ENCODE assay signal across 24 cellular contexts in genomic region chr19:47750752-47751151, GRCh38. TPM values are rescaled to one million over a fixed set of nuclear protein-coding genes. Genes with fewer than 3 reads are reported as not detected.
DNase-seq lines count a peak whose midpoint lies in the region; ATAC-seq and TF ChIP-seq lines count a peak whose summit lies in the region.
"Had no signal": no experiment of that assay in that cellular context is flagged by ENCODE, and none has a peak within 500 bp of the region (broad histone marks: within the 10 kb centered on the region; RNA-seq: fewer than 3 reads in every experiment).

No MANE protein-coding gene starts in this region.

- TF ChIP-seq POLR2A in stomach (IDR thresholded peaks at IDR 0.05) = no peak

- ATAC-seq in activated T-cell treated with anti-CD3 and anti-CD28 coated beads, Interleukin-2, amount 50 U/mL, for 72 hours (replicated peaks in 1 of 2) = no peak
- no peak for ATAC-seq in T-helper 17 cell
- ATAC-seq: SK-N-SH treated with all-trans-retinoic acid at 6 μM for 48 hours had no signal

- intact Hi-C loops in stomach (cut with DNase I; ENCODE audit: low total_unique reads) = no loop called here

- no peaks in the 10 kb centered on the region for H3K27me3 Mint-ChIP-seq in activated T-cell treated with anti-CD3 and anti-CD28 coated beads, Interleukin-2, amount 50 U/mL, for 24 hours
- no peaks in the 10 kb centered on the region for H3K27me3 Mint-ChIP-seq in activated T-cell treated with anti-CD3 and anti-CD28 coated beads, Interleukin-2, amount 50 U/mL, for 72 hours (ENCODE audit: low read depth)
- H3K27me3 Mint-ChIP-seq in T-helper 17 cell = no peaks in the 10 kb centered on the region
- peaks cover 12% of the 10 kb centered on the region for H3K27me3 Mint-ChIP-seq in endothelial cell (ENCODE audit: unreplicated experiment)
- H3K27me3 Mint-ChIP-seq: CD4-positive, alpha-beta T cell had no signal

- peaks cover 85% of the 10 kb centered on the region for H3K36me3 Mint-ChIP-seq in activated T-cell treated with anti-CD3 and anti-CD28 coated beads, Interleukin-2, amount 50 U/mL, for 24 hours (ENCODE audit: low read depth)
- H3K36me3 Mint-ChIP-seq in activated T-cell treated with anti-CD3 and anti-CD28 coated beads, Interleukin-2, amount 50 U/mL, for 72 hours (ENCODE audit: insufficient read depth in 2 of 2) = peaks cover 6 to 33% of the 10 kb centered on the region in 2 donors
- H3K36me3 Mint-ChIP-seq in T-helper 17 cell (ENCODE audit: low read depth) (peaks cover 2% of the 10 kb centered on the region), endothelial cell (ENCODE audit: low read depth, unreplicated experiment) (peaks cover 25% of the 10 kb centered on the region)

- H3K4me3 Mint-ChIP-seq in activated T-cell treated with anti-CD3 and anti-CD28 coated beads, Interleukin-2, amount 50 U/mL, for 24 hours = no peak overlapping the region
- no peak overlapping the region for H3K4me3 Mint-ChIP-seq in activated T-cell treated with anti-CD3 and anti-CD28 coated beads, Interleukin-2, amount 50 U/mL, for 72 hours
- H3K4me3 Mint-ChIP-seq in T-helper 17 cell = peak overlapping the region; percentile 31
- no peak overlapping the region for H3K4me3 Mint-ChIP-seq in endothelial cell (ENCODE audit: unreplicated experiment)
- H3K4me3 Mint-ChIP-seq: CD4-positive, alpha-beta T cell had no signal

- TF ChIP-seq EP300 in stomach (IDR thresholded peaks at IDR 0.05) = no peak

- H3K9me3 ChIP-seq in T-helper 17 cell (ENCODE audit: control insufficient read depth, low read length, poor library complexity, severe bottlenecking) = no peaks in the 10 kb centered on the region
- no peaks in the 10 kb centered on the region for H3K9me3 ChIP-seq in stomach
- H3K9me3 ChIP-seq: Peyer's patch, SJCRH30 had no signal

- no peak overlapping the region for H3K4me3 ChIP-seq in H7 (ENCODE audit: insufficient read depth, low read depth, low read length)
- H3K4me3 ChIP-seq in stomach = no peak overlapping the region
- H3K4me3 ChIP-seq: Peyer's patch, SJCRH30 had no signal

- H3K27ac Mint-ChIP-seq in activated T-cell treated with anti-CD3 and anti-CD28 coated beads, Interleukin-2, amount 50 U/mL, for 24 hours = peak overlapping the region; percentile 22
- H3K27ac Mint-ChIP-seq in activated T-cell treated with anti-CD3 and anti-CD28 coated beads, Interleukin-2, amount 50 U/mL, for 72 hours = no peak overlapping the region
- H3K27ac Mint-ChIP-seq in T-helper 17 cell (no peak overlapping the region), endothelial cell (ENCODE audit: unreplicated experiment) (peak overlapping the region; percentile 18)
- H3K27ac Mint-ChIP-seq: CD4-positive, alpha-beta T cell had no signal

- H3K36me3 ChIP-seq in H7 (replicated peaks; ENCODE audit: control insufficient read depth, insufficient read depth, low read length) (peaks cover 38% of the 10 kb centered on the region), stomach (peaks cover 81 to 93% (median 92%) of the 10 kb centered on the region in 4 donors)

- H3K27ac ChIP-seq in stomach = no peak overlapping the region
- H3K27ac ChIP-seq: KMS-11, Peyer's patch, SJCRH30 had no signal

- peaks cover 33% of the 10 kb centered on the region for H3K4me1 Mint-ChIP-seq in activated T-cell treated with anti-CD3 and anti-CD28 coated beads, Interleukin-2, amount 50 U/mL, for 24 hours (ENCODE audit: low read depth)
- peaks cover 34% of the 10 kb centered on the region for H3K4me1 Mint-ChIP-seq in activated T-cell treated with anti-CD3 and anti-CD28 coated beads, Interleukin-2, amount 50 U/mL, for 72 hours (ENCODE audit: low read depth)
- peaks cover 15% of the 10 kb centered on the region for H3K4me1 Mint-ChIP-seq in T-helper 17 cell
- peaks cover 3% of the 10 kb centered on the region for H3K4me1 Mint-ChIP-seq in endothelial cell (ENCODE audit: unreplicated experiment)

- H3K9me3 Mint-ChIP-seq in activated T-cell treated with anti-CD3 and anti-CD28 coated beads, Interleukin-2, amount 50 U/mL, for 24 hours = no peaks in the 10 kb centered on the region
- H3K9me3 Mint-ChIP-seq in activated T-cell treated with anti-CD3 and anti-CD28 coated beads, Interleukin-2, amount 50 U/mL, for 72 hours = no peaks in the 10 kb centered on the region
- H3K9me3 Mint-ChIP-seq in endothelial cell (ENCODE audit: unreplicated experiment) = no peaks in the 10 kb centered on the region
- H3K9me3 Mint-ChIP-seq: CD4-positive, alpha-beta T cell had no signal

- no peak for DNase-seq in activated T-cell treated with anti-CD3 and anti-CD28 coated beads, Interleukin-2, amount 50 U/mL, for 24 hours
- DNase-seq in activated T-cell treated with anti-CD3 and anti-CD28 coated beads, Interleukin-2, amount 50 U/mL, for 72 hours = no peak
- peak; percentile 49 for DNase-seq in H7
- DNase-seq in T-helper 17 cell = no peak
- no peak for DNase-seq in endothelial cell (ENCODE audit: low spot score)
- no peak for DNase-seq in SIG-M5 treated with dmso at 0.1 percent for 504 hours (lab: John Stamatoyannopoulos, UW; ENCODE audit: unreplicated experiment)
- DNase-seq in stomach = no peak
- DNase-seq: CD4-positive, alpha-beta T cell; NCI-H1092 treated with DMSO at 0.1 percent for 48 hours; NCI-H1436; NCI-H187; NCI-H2081 treated with DMSO at 0.1 percent for 48 hours; NCI-H2171; NCI-H226; NCI-H510A; NCI-H69; Peyer's patch; SJCRH30 had no signal

- H3K27me3 ChIP-seq in H7 (ENCODE audit: control insufficient read depth, insufficient read depth, low read length) = no peaks in the 10 kb centered on the region
- H3K27me3 ChIP-seq in stomach = no peaks in the 10 kb centered on the region
- H3K27me3 ChIP-seq: Peyer's patch, SJCRH30 had no signal

- peaks cover 14 to 42% (median 34%) of the 10 kb centered on the region in 4 donors for H3K4me1 ChIP-seq in stomach
- H3K4me1 ChIP-seq: SJCRH30 had no signal

- 83 to 94% (median 92%) methylated on average over 14 to 18 of the region's 18 CpGs for WGBS in stomach, 5 donors

- no peak for TF ChIP-seq CTCF in endothelial cell (IDR thresholded peaks at IDR 0.05; ENCODE audit: unreplicated experiment)
- TF ChIP-seq CTCF in stomach (IDR thresholded peaks at IDR 0.05) = no peak

RNA-seq across cellular contexts. Expression of gene NOP53, which starts 5.4 kb away (rescaled TPM):
- total RNA-seq in activated T-cell treated with anti-CD3 and anti-CD28 coated beads, Interleukin-2, amount 50 U/mL, for 72 hours = 100 to 1,000 TPM; 405 to 415 TPM
- 155 and 167 TPM in 2 replicates for total RNA-seq in H7 (2014; rRNA removed; shearing (Covaris generic))
- total RNA-seq in T-helper 17 cell (100 to 1,000 TPM; 742 to 873 TPM), endothelial cell (ENCODE audit: unreplicated experiment) (324 TPM), stomach (100 to 1,000 TPM; 110 to 784 (median 214) TPM)
- 100 to 1,000 TPM; 540 to 699 (median 547) TPM for polyA plus RNA-seq in stomach

RNA-seq across cellular contexts. Expression of gene SELENOW, which starts 27.8 kb away (rescaled TPM):
- 10 to 100 TPM; 73.4 to 79.5 TPM for total RNA-seq in activated T-cell treated with anti-CD3 and anti-CD28 coated beads, Interleukin-2, amount 50 U/mL, for 72 hours
- total RNA-seq in H7 (2014; rRNA removed; shearing (Covaris generic)) = 752 and 1,115 TPM in 2 replicates
- 100 to 1,000 TPM in 1 of 2 donors, 10 to 100 TPM in 1; 89.5 to 101 TPM for total RNA-seq in T-helper 17 cell
- 791 TPM for total RNA-seq in endothelial cell (ENCODE audit: unreplicated experiment)
- 1,000 to 10,000 TPM in 1 of 5 donors, 100 to 1,000 TPM in 4; 204 to 1,097 (median 628) TPM for total RNA-seq in stomach
- 100 to 1,000 TPM; 496 to 589 (median 581) TPM for polyA plus RNA-seq in stomach

RNA-seq across cellular contexts. Expression of gene EHD2, which starts 37.5 kb away (rescaled TPM):
- total RNA-seq in activated T-cell treated with anti-CD3 and anti-CD28 coated beads, Interleukin-2, amount 50 U/mL, for 72 hours = 1 to 10 TPM; 1.6 to 2.9 TPM
- total RNA-seq in H7 (2014; rRNA removed; shearing (Covaris generic)) = 6.2 and 7.5 TPM in 2 replicates
- under 1 TPM in 1 of 2 donors, not detected in 1; 0.70 TPM for total RNA-seq in T-helper 17 cell
- 81.5 TPM for total RNA-seq in endothelial cell (ENCODE audit: unreplicated experiment)
- total RNA-seq in stomach = 100 to 1,000 TPM in 1 of 5 donors, 10 to 100 TPM in 4; 24.5 to 334 (median 36.2) TPM
- 10 to 100 TPM; 38.6 to 45.1 (median 39.9) TPM for polyA plus RNA-seq in stomach
- total RNA-seq: OCI-LY7 had no signal

RNA-seq across cellular contexts. Expression of gene TPRX1, which starts 53.6 kb away (rescaled TPM):
- total RNA-seq in activated T-cell treated with anti-CD3 and anti-CD28 coated beads, Interleukin-2, amount 50 U/mL, for 72 hours = not detected
- total RNA-seq in H7 (2014; rRNA removed; shearing (Covaris generic)) = not detected in 2 replicates
- not detected for total RNA-seq in T-helper 17 cell
- not detected for total RNA-seq in endothelial cell (ENCODE audit: unreplicated experiment)
- not detected for total RNA-seq in stomach
- not detected for polyA plus RNA-seq in stomach
- total RNA-seq: A172; CD4-positive, alpha-beta T cell; M059J; OCI-LY7; Peyer's patch; SJCRH30 had no signal
- polyA plus RNA-seq: BJ had no signal

Comparison
In these comparisons a context has a peak if more than half of its experiments do, and no peak if none do; other contexts are left out.
1. H3K27ac Mint-ChIP-seq: peak in activated T-cell treated with anti-CD3 and anti-CD28 coated beads, Interleukin-2, amount 50 U/mL, for 24 hours (single experiment) and endothelial cell (single experiment); none in activated T-cell treated with anti-CD3 and anti-CD28 coated beads, Interleukin-2, amount 50 U/mL, for 72 hours (single experiment) and T-helper 17 cell (single experiment).